20 cellular contexts compared by ENCODE assay signal in the genomic region with DNA sequence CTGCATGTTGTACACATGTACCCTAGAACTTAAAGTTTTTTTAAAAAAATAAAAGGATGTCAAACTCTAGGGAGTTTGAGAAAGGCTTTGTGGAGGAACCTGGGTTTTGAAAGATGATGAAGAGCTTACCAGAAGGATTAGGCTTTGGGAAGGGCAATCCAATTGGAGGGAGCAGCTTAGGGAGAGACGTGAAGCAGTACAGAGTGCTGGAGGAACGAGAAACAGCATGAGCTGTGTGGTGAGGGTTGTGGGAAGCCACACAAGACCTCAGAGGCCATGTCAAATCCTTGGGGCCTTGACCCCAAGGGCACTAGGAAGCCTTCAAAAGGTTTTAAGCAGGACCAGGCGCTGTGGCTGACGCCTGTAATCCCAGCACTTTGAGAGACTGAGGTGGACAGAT. TPM values are rescaled to one million over a fixed set of nuclear protein-coding genes. Genes with fewer than 3 reads are reported as not detected.
DNase-seq lines count a peak whose midpoint lies in the region; ATAC-seq and TF ChIP-seq lines count a peak whose summit lies in the region.
"Had no signal": no experiment of that assay in that cellular context is flagged by ENCODE, and none has a peak within 500 bp of the region (broad histone marks: within the 10 kb centered on the region; RNA-seq: fewer than 3 reads in every experiment).

No MANE protein-coding gene starts in this region.

- CTCF ChIA-PET in IMR-90 (lab: Yijun Ruan, JAX) = interaction anchor here (0.5 to 0.6 kb wide), 2 partner anchors 77 to 426 kb away, joined by 3 to 4 read pairs; no protein-coding TSS in a partner anchor

- peak overlapping the region; percentile 17 for H3K27ac Mint-ChIP-seq in T-helper 2 cell treated with Interferon-gamma antibody and Interleukin-4, amounts not matched to agents 5 μg/mL and 100 μg/mL, for 36 hours
- peak overlapping the region; percentile 7 for H3K27ac Mint-ChIP-seq in endothelial cell (ENCODE audit: unreplicated experiment)
- no peak overlapping the region for H3K27ac Mint-ChIP-seq in nephron progenitor cell
- H3K27ac Mint-ChIP-seq: CD4-positive, alpha-beta T cell had no signal

- H2BK120ac ChIP-seq in IMR-90 (ENCODE audit: low read depth, low read length) = no peak overlapping the region

- no peak overlapping the region for H2AFZ ChIP-seq in IMR-90 (replicated peaks; ENCODE audit: low read length, poor library complexity)
- H2AFZ ChIP-seq: GM23338 had no signal

- H2AK9ac ChIP-seq in IMR-90 (replicated peaks; ENCODE audit: low read depth, low read length, poor library complexity) = no peak overlapping the region

- H3K4me3 ChIP-seq in IMR-90 (ENCODE audit: insufficient read depth, low read depth, low read length) (no peak overlapping the region), SJCRH30 (no peak overlapping the region)
- H3K4me3 ChIP-seq: A549, GM23338 had no signal

- ATAC-seq in IMR-90 (ENCODE audit: low read depth) = no peak
- ATAC-seq: A549, GM23338 had no signal

- H3K36me3 Mint-ChIP-seq in T-helper 2 cell treated with Interferon-gamma antibody and Interleukin-4, amounts not matched to agents 5 μg/mL and 100 μg/mL, for 36 hours (ENCODE audit: low read depth) = peaks cover 45% of the 10 kb centered on the region
- H3K36me3 Mint-ChIP-seq in endothelial cell (ENCODE audit: low read depth, unreplicated experiment) (peaks cover 30% of the 10 kb centered on the region), nephron progenitor cell (ENCODE audit: low read depth) (peaks cover 73% of the 10 kb centered on the region)

- BruUV-seq in IMR-90 (replicated peaks; lab: Mats Ljungman, UMichigan) = no TSS peak

- H3K27me3 Mint-ChIP-seq in T-helper 2 cell treated with Interferon-gamma antibody and Interleukin-4, amounts not matched to agents 5 μg/mL and 100 μg/mL, for 36 hours (ENCODE audit: low read depth) = no peaks in the 10 kb centered on the region
- H3K27me3 Mint-ChIP-seq in endothelial cell (ENCODE audit: unreplicated experiment) = peaks cover 1% of the 10 kb centered on the region
- no peaks in the 10 kb centered on the region for H3K27me3 Mint-ChIP-seq in nephron progenitor cell (ENCODE audit: low read depth, poor library complexity)
- H3K27me3 Mint-ChIP-seq: CD4-positive, alpha-beta T cell; IgD-negative memory B cell had no signal

- DNase-seq in T-helper 2 cell treated with Interferon-gamma antibody and Interleukin-4, amounts not matched to agents 5 μg/mL and 100 μg/mL, for 36 hours (ENCODE audit: low spot score) = no peak
- no peak for DNase-seq in T-helper 2 cell
- no peak for DNase-seq in IMR-90
- DNase-seq in NCI-H82 treated with DMSO at 0.1 percent for 48 hours (lab: John Stamatoyannopoulos, UW; ENCODE audit: unreplicated experiment) = peak; percentile 96
- DNase-seq in endothelial cell (ENCODE audit: low spot score) = no peak
- DNase-seq in SJCRH30 = no peak
- DNase-seq in nephron progenitor cell = no peak
- DNase-seq in stimulated activated CD4-positive, alpha-beta T cell treated with anti-CD3 and anti-CD28 coated beads, Interleukin-2, amount 100 ng/mL, for 24 hours = no peak
- DNase-seq: AML-193; CD4-positive, alpha-beta T cell; DMS 273 treated with DMSO at 0.1 percent for 48 hours; DMS53; DND-41; EL; HCEC 1CT had no signal

- H3K56ac ChIP-seq in IMR-90 (ENCODE audit: extremely low read depth, insufficient read depth, low read length) = no peak overlapping the region

- no peak overlapping the region for H2BK5ac ChIP-seq in IMR-90 (ENCODE audit: low read depth, low read length, poor library complexity, severe bottlenecking)

- no peak overlapping the region for H2BK15ac ChIP-seq in IMR-90 (ENCODE audit: low read depth, low read length)

- POLR2A ChIA-PET in IMR-90 (lab: Charles Lee; ENCODE audit: unreplicated experiment) = no interaction called here

- no peak overlapping the region for H3K4me3 Mint-ChIP-seq in T-helper 2 cell treated with Interferon-gamma antibody and Interleukin-4, amounts not matched to agents 5 μg/mL and 100 μg/mL, for 36 hours
- H3K4me3 Mint-ChIP-seq in endothelial cell (ENCODE audit: unreplicated experiment) = no peak overlapping the region
- H3K4me3 Mint-ChIP-seq in nephron progenitor cell = no peak overlapping the region
- H3K4me3 Mint-ChIP-seq: CD4-positive, alpha-beta T cell; GM23338 had no signal

- H3K4me1 ChIP-seq in IMR-90 (ENCODE audit: control insufficient read depth, insufficient read depth, low read length) = peaks cover 11% of the 10 kb centered on the region
- H3K4me1 ChIP-seq in SJCRH30 = peaks cover 3% of the 10 kb centered on the region; the same call in 1 of the 2 replicates

- H3K4me2 ChIP-seq in IMR-90 (ENCODE audit: low read depth, low read length) = no peak overlapping the region
- H3K4me2 ChIP-seq: A549, GM23338 had no signal

- peaks cover 44% of the 10 kb centered on the region for H3K36me3 ChIP-seq in IMR-90 (ENCODE audit: control insufficient read depth, insufficient read depth, low read length)
- peaks cover 44% of the 10 kb centered on the region; the same call in 1 of the 2 replicates for H3K36me3 ChIP-seq in SJCRH30

- no peak overlapping the region for H3K23ac ChIP-seq in IMR-90 (ENCODE audit: low read depth, low read length)

- TF ChIP-seq RAD21 in IMR-90 (IDR thresholded peaks at IDR 0.05; ENCODE audit: low read length) = no peak

- H3K4ac ChIP-seq in IMR-90 (ENCODE audit: low read depth, low read length) = no peak overlapping the region

- in situ Hi-C loops in IMR-90 (cut with MboI; ENCODE audit: low sequenced_read_pairs) = no loop called here

- WGBS in IMR-90 (ENCODE audit: extremely low coverage in 2 of 2, insufficient read length in 1 of 2), 2 experiments = 94% methylated on average over 2 of the region's 4 CpGs; no CpG with 5 or more reads in 1 of the 2 experiments

- dilution Hi-C loops in IMR-90 (cut with HindIII; ENCODE audit: low sequenced_read_pairs, unreplicated experiment) = no loop called here

- no peak overlapping the region for H2BK20ac ChIP-seq in IMR-90 (ENCODE audit: low read depth, low read length)

- no peaks in the 10 kb centered on the region for H3K27me3 ChIP-seq in IMR-90 (ENCODE audit: control insufficient read depth, insufficient read depth, low read length)
- H3K27me3 ChIP-seq in SJCRH30 = no peaks in the 10 kb centered on the region

- TF ChIP-seq CTCF in IMR-90 (conservative IDR thresholded peaks at IDR 0.05; ENCODE audit: low read depth, low read length) (no peak), endothelial cell (IDR thresholded peaks at IDR 0.05; ENCODE audit: unreplicated experiment) (no peak), nephron progenitor cell (IDR thresholded peaks at IDR 0.05) (no peak)

- H3K9me3 ChIP-seq in IMR-90 (ENCODE audit: control insufficient read depth, insufficient read depth, low read length) = no peaks in the 10 kb centered on the region
- no peaks in the 10 kb centered on the region for H3K9me3 ChIP-seq in SJCRH30 (replicated peaks)
- H3K9me3 ChIP-seq: A549 had no signal

- H3K27ac ChIP-seq in IMR-90 (ENCODE audit: insufficient read depth, low read length) (no peak overlapping the region), SJCRH30 (no peak overlapping the region)
- H3K27ac ChIP-seq: 22Rv1, A549, C4-2B had no signal

- no peak for TF ChIP-seq POLR2A in IMR-90 (IDR thresholded peaks at IDR 0.05; ENCODE audit: low read depth, low read length)

- peak overlapping the region; percentile 33; the same call in 1 of the 2 replicates for H2AK5ac ChIP-seq in IMR-90 (ENCODE audit: low read depth, low read length)

- intact Hi-C loops in IMR-90 (cut with micrococcal nuclease) = no loop called here

- peaks cover 10% of the 10 kb centered on the region; the same call in 1 of the 2 replicates for H4K20me1 ChIP-seq in IMR-90 (ENCODE audit: insufficient read depth, low read length)

- H4K91ac ChIP-seq in IMR-90 (ENCODE audit: insufficient read depth, low read depth, low read length) = no peak overlapping the region

- no peak overlapping the region for H3K14ac ChIP-seq in IMR-90 (replicated peaks; ENCODE audit: low read depth, low read length)

- peaks cover 4% of the 10 kb centered on the region for H3K4me1 Mint-ChIP-seq in T-helper 2 cell treated with Interferon-gamma antibody and Interleukin-4, amounts not matched to agents 5 μg/mL and 100 μg/mL, for 36 hours (ENCODE audit: low read depth)
- H3K4me1 Mint-ChIP-seq in endothelial cell (ENCODE audit: unreplicated experiment) (no peaks in the 10 kb centered on the region), nephron progenitor cell (peaks cover 4% of the 10 kb centered on the region)
- H3K4me1 Mint-ChIP-seq: GM23338, IgD-negative memory B cell had no signal

- H3K18ac ChIP-seq in IMR-90 (ENCODE audit: low read depth, low read length) = no peak overlapping the region

- no peak overlapping the region for H4K5ac ChIP-seq in IMR-90 (ENCODE audit: low read depth, low read length)

- H3K79me1 ChIP-seq in IMR-90 (ENCODE audit: low read depth in 1 of 2, low read length in 2 of 2) = peaks cover 4 to 39% of the 10 kb centered on the region in 2 experiments; a peak in 2 of 4 replicates

- H4K8ac ChIP-seq in IMR-90 (ENCODE audit: low read depth in 2 of 2, low read length in 2 of 2) = no peak overlapping the region

- H3K9me1 ChIP-seq in IMR-90 (ENCODE audit: insufficient read depth, low read length) = peaks cover 23% of the 10 kb centered on the region

- H3K9me3 Mint-ChIP-seq in T-helper 2 cell treated with Interferon-gamma antibody and Interleukin-4, amounts not matched to agents 5 μg/mL and 100 μg/mL, for 36 hours = no peaks in the 10 kb centered on the region
- no peaks in the 10 kb centered on the region for H3K9me3 Mint-ChIP-seq in endothelial cell (ENCODE audit: unreplicated experiment)
- no peaks in the 10 kb centered on the region for H3K9me3 Mint-ChIP-seq in nephron progenitor cell
- H3K9me3 Mint-ChIP-seq: CD4-positive, alpha-beta T cell; GM23338; IgD-negative memory B cell had no signal

- no peak overlapping the region for H3K9ac ChIP-seq in IMR-90 (ENCODE audit: low read depth, low read length)

RNA-seq across cellular contexts. Expression of a gene that starts 8.4 kb away (rescaled TPM):
- total RNA-seq in IMR-90 (2012; rRNA removed) = 50.7 and 53.6 TPM in 2 replicates
- 25.4 and 27.0 TPM in 2 replicates for polyA plus RNA-seq in IMR-90 (2012; rRNA removed)
- polyA plus RNA-seq in IMR-90 (2012; cell fraction: cytosol; rRNA removed) = 12.2 and 17.0 TPM in 2 replicates
- polyA plus RNA-seq in IMR-90 (2012; cell fraction: nucleus; rRNA removed; ENCODE audit: low replicate concordance) = 6.5 and 17.8 TPM in 2 replicates
- 95.3 TPM for total RNA-seq in endothelial cell (ENCODE audit: unreplicated experiment)
- total RNA-seq in SJCRH30 (2014; rRNA removed; shearing (Covaris generic)) = 55.1 and 56.4 TPM in 2 replicates

RNA-seq across cellular contexts. Expression of a gene that starts 26.7 kb away (rescaled TPM):
- total RNA-seq in IMR-90 (2012; rRNA removed) (4.4 and 6.5 TPM in 2 replicates), endothelial cell (ENCODE audit: unreplicated experiment) (26.9 TPM)
- polyA plus RNA-seq in IMR-90 (2012; rRNA removed) = 28.7 and 30.2 TPM in 2 replicates
- polyA plus RNA-seq in IMR-90 (2012; cell fraction: cytosol; rRNA removed) = 21.5 and 31.3 TPM in 2 replicates
- 26.5 and 45.9 TPM in 2 replicates for polyA plus RNA-seq in IMR-90 (2012; cell fraction: nucleus; rRNA removed; ENCODE audit: low replicate concordance)
- 11.1 and 11.6 TPM in 2 replicates for total RNA-seq in SJCRH30 (2014; rRNA removed; shearing (Covaris generic))
